ENCODE assay signal across 28 cellular contexts in the genomic region with DNA sequence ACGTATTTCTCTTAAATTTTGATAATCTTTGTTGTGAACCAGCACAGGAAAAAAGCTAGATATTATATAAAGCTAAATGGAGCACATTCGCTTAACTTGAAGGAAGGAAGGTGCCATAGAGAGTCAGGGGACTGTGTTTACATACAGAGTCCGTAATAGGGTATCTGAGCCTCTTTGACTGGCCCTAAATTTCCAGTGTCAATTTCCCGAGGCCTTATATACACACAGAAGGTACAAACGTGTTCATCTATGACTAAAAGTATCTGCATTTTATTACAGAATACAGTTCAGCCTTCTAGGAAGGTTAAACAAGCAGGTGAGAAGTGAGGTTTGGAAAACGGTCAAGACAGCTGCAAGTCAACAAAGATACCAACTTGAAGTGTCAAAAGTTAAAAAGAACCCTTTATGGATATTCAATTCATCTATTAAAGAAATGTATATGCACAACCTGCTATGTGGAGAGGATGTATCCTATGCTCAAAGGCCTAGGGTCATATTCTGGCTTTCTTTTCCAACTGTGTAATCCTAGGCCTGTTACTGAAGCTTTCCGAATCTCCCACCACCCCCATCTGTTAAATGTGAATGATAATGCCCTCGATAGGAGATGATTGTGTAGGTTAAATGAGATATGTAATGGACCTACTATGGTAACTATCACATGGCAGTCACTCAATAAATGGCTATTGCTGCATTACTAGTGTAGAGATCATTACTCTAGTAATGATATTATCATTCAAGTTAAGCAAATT.
"Had no signal": no experiment of that assay in that cellular context is flagged by ENCODE, and none has a peak within 500 bp of the region (broad histone marks: within the 10 kb centered on the region; RNA-seq: fewer than 3 reads in every experiment).

No MANE protein-coding gene starts in this region.

- DNase-seq: activated CD4-positive, alpha-beta T cell treated with anti-CD3 and anti-CD28 coated beads for 1 hour; activated CD4-positive, alpha-beta T cell treated with anti-CD3 and anti-CD28 coated beads for 4 hours; activated CD4-positive, alpha-beta T cell treated with anti-CD3 and anti-CD28 coated beads, Interleukin-2, amount 10 ng/mL, durations not matched to agents 7 days and 5 days; activated CD4-positive, alpha-beta T cell treated with anti-CD3 and anti-CD28 coated beads, Interleukin-2, amount 50 U/mL, for 4 hours; activated CD8-positive, alpha-beta memory T cell treated with anti-CD3 and anti-CD28 coated beads for 24 hours; activated CD8-positive, alpha-beta T cell treated with anti-CD3 and anti-CD28 coated beads for 36 hours; activated gamma-delta T cell; activated naive CD4-positive, alpha-beta T cell treated with anti-CD3 and anti-CD28 coated beads, Interleukin-2, amount 50 U/mL, for 16 hours; activated naive CD4-positive, alpha-beta T cell treated with Interleukin-2 at 50 U/mL for 16 hours; activated T-cell treated with anti-CD3 and anti-CD28 coated beads, Interleukin-2, amount 50 U/mL, for 4 hours; amniotic stem cell; anterior cingulate cortex; brain microvascular endothelial cell; dorsolateral prefrontal cortex; effector memory CD4-positive, alpha-beta T cell; endodermal cell; foreskin keratinocyte; gastrocnemius medialis; glutamatergic neuron; heart right ventricle; hippocampal formation had no signal

- H3K27me3 Mint-ChIP-seq: activated CD8-positive, alpha-beta T cell treated with anti-CD3 and anti-CD28 coated beads for 36 hours; activated naive CD8-positive, alpha-beta T cell; dendritic cell treated with granulocyte-macrophage colony-stimulating factor and Interleukin-4, amounts not matched to agents 40 ng/mL and 50 ng/mL, for 4 days had no signal

- H3K4me1 ChIP-seq: foreskin keratinocyte, gastrocnemius medialis, heart right ventricle had no signal

- H3K4me1 Mint-ChIP-seq: activated CD4-positive, alpha-beta T cell treated with anti-CD3 and anti-CD28 coated beads, Interleukin-2, amount 10 ng/mL, durations not matched to agents 7 days and 5 days; central memory CD8-positive, alpha-beta T cell; WTC11 had no signal

- H3K9me3 Mint-ChIP-seq: activated CD8-positive, alpha-beta T cell treated with anti-CD3 and anti-CD28 coated beads for 36 hours; activated T-cell treated with anti-CD3 and anti-CD28 coated beads, Interleukin-2, amount 50 U/mL, for 4 hours; central memory CD8-positive, alpha-beta T cell; dendritic cell treated with granulocyte-macrophage colony-stimulating factor and Interleukin-4, amounts not matched to agents 40 ng/mL and 50 ng/mL, for 4 days; endodermal cell; WTC11 had no signal

- H3K27me3 ChIP-seq: brain microvascular endothelial cell, foreskin keratinocyte, gastrocnemius medialis had no signal

- H3K36me3 ChIP-seq: brain microvascular endothelial cell, gastrocnemius medialis, heart right ventricle had no signal

- H3K4me3 Mint-ChIP-seq: activated CD4-positive, alpha-beta T cell treated with anti-CD3 and anti-CD28 coated beads, Interleukin-2, amount 10 ng/mL, durations not matched to agents 7 days and 5 days; activated CD8-positive, alpha-beta T cell treated with anti-CD3 and anti-CD28 coated beads for 36 hours; activated naive CD8-positive, alpha-beta T cell; activated T-cell treated with anti-CD3 and anti-CD28 coated beads, Interleukin-2, amount 50 U/mL, for 4 hours; central memory CD8-positive, alpha-beta T cell; dendritic cell treated with granulocyte-macrophage colony-stimulating factor and Interleukin-4, amounts not matched to agents 40 ng/mL and 50 ng/mL, for 4 days; endodermal cell; WTC11 had no signal

- H3K9me3 ChIP-seq: gastrocnemius medialis, heart right ventricle had no signal

- H3K27ac Mint-ChIP-seq: activated CD4-positive, alpha-beta T cell treated with anti-CD3 and anti-CD28 coated beads, Interleukin-2, amount 10 ng/mL, durations not matched to agents 7 days and 5 days; activated CD8-positive, alpha-beta T cell treated with anti-CD3 and anti-CD28 coated beads for 36 hours; activated naive CD8-positive, alpha-beta T cell; dendritic cell treated with granulocyte-macrophage colony-stimulating factor and Interleukin-4, amounts not matched to agents 40 ng/mL and 50 ng/mL, for 4 days; endodermal cell; WTC11 had no signal

- H3K36me3 Mint-ChIP-seq: activated naive CD8-positive, alpha-beta T cell; WTC11 had no signal

- H3K27ac ChIP-seq: brain microvascular endothelial cell, coronary artery, dorsolateral prefrontal cortex, foreskin keratinocyte, gastrocnemius medialis, heart right ventricle, VCaP had no signal

- ATAC-seq: activated CD8-positive, alpha-beta T cell treated with anti-CD3 and anti-CD28 coated beads for 36 hours; activated T-cell treated with anti-CD3 and anti-CD28 coated beads, Interleukin-2, amount 50 U/mL, for 4 hours; esophagus mucosa; foreskin keratinocyte; gastrocnemius medialis; heart right ventricle; WTC11 had no signal

- H3K4me3 ChIP-seq: coronary artery, dorsolateral prefrontal cortex, gastrocnemius medialis, heart right ventricle had no signal
